Comparison of ENCODE assay signal across 14 cellular contexts in genomic region chrX:111634823-111635410, GRCh38.
"Had no signal": no experiment of that assay in that cellular context is flagged by ENCODE, and none has a peak within 500 bp of the region (broad histone marks: within the 10 kb centered on the region; RNA-seq: fewer than 3 reads in every experiment).

No MANE protein-coding gene starts in this region.

- H3K4me1 ChIP-seq: sigmoid colon, upper lobe of right lung had no signal

- H3K27ac ChIP-seq: hepatocyte, sigmoid colon, upper lobe of right lung had no signal

- H3K9me3 ChIP-seq: sigmoid colon, upper lobe of right lung had no signal

- DNase-seq: activated B cell treated with CpG ODN at 0.5 μM for 24 hours; activated CD4-positive, alpha-beta T cell treated with anti-CD3 and anti-CD28 coated beads, Interleukin-2, amount 10 ng/mL, durations not matched to agents 7 days and 5 days; activated naive CD4-positive, alpha-beta T cell treated with anti-CD3 and anti-CD28 coated beads, Interleukin-2, amount 10 ng/mL, durations not matched to agents 7 days and 5 days; sigmoid colon; stimulated activated CD4-positive, alpha-beta T cell treated with anti-CD3 and anti-CD28 coated beads, Interleukin-12 subunit alpha, Interleukin-12 subunit beta, amount 100 ng/mL, for 4 hours; stimulated activated naive CD4-positive, alpha-beta T cell; T-helper 17 cell; upper lobe of right lung had no signal

- H3K4me3 Mint-ChIP-seq: activated B cell treated with CpG ODN at 0.5 μM for 24 hours; activated CD4-positive, alpha-beta T cell treated with anti-CD3 and anti-CD28 coated beads, Interleukin-2, amount 10 ng/mL, durations not matched to agents 7 days and 5 days; activated naive CD4-positive, alpha-beta T cell treated with anti-CD3 and anti-CD28 coated beads, Interleukin-2, amount 10 ng/mL, durations not matched to agents 7 days and 5 days; central memory CD8-positive, alpha-beta T cell; neural crest cell; T-helper 17 cell had no signal

- H3K4me3 ChIP-seq: hepatocyte, sigmoid colon, upper lobe of right lung had no signal

- H3K27me3 Mint-ChIP-seq: activated CD4-positive, alpha-beta T cell treated with anti-CD3 and anti-CD28 coated beads, Interleukin-2, amount 10 ng/mL, durations not matched to agents 7 days and 5 days; activated naive CD4-positive, alpha-beta T cell treated with anti-CD3 and anti-CD28 coated beads, Interleukin-2, amount 10 ng/mL, durations not matched to agents 7 days and 5 days; T-helper 17 cell had no signal

- H3K27me3 ChIP-seq: hepatocyte, sigmoid colon, upper lobe of right lung had no signal

- ATAC-seq: T-helper 17 cell, upper lobe of right lung had no signal

- H3K36me3 ChIP-seq: sigmoid colon, upper lobe of right lung had no signal

- FAIRE-seq: endothelial cell of umbilical vein, TTC549 had no signal

- H3K4me1 Mint-ChIP-seq: activated B cell treated with CpG ODN at 0.5 μM for 24 hours; activated CD4-positive, alpha-beta T cell treated with anti-CD3 and anti-CD28 coated beads, Interleukin-2, amount 10 ng/mL, durations not matched to agents 7 days and 5 days; activated naive CD4-positive, alpha-beta T cell treated with anti-CD3 and anti-CD28 coated beads, Interleukin-2, amount 10 ng/mL, durations not matched to agents 7 days and 5 days; central memory CD8-positive, alpha-beta T cell; neural crest cell; T-helper 17 cell had no signal

- H3K9me3 Mint-ChIP-seq: activated B cell treated with CpG ODN at 0.5 μM for 24 hours; activated CD4-positive, alpha-beta T cell treated with anti-CD3 and anti-CD28 coated beads, Interleukin-2, amount 10 ng/mL, durations not matched to agents 7 days and 5 days; activated naive CD4-positive, alpha-beta T cell treated with anti-CD3 and anti-CD28 coated beads, Interleukin-2, amount 10 ng/mL, durations not matched to agents 7 days and 5 days; activated T-helper 2 cell treated with anti-CD3 and anti-CD28 coated beads, Interferon-gamma antibody, Interleukin-2, Interleukin-4, amounts not matched to agents 10 μg/mL and 5 μg/mL and 100 μg/mL, durations not matched to agents 14 hours and 24 hours and 36 hours; central memory CD8-positive, alpha-beta T cell; neural crest cell had no signal

- H3K36me3 Mint-ChIP-seq: activated naive CD4-positive, alpha-beta T cell treated with anti-CD3 and anti-CD28 coated beads, Interleukin-2, amount 10 ng/mL, durations not matched to agents 7 days and 5 days had no signal

- H3K27ac Mint-ChIP-seq: activated B cell treated with CpG ODN at 0.5 μM for 24 hours; activated CD4-positive, alpha-beta T cell treated with anti-CD3 and anti-CD28 coated beads, Interleukin-2, amount 10 ng/mL, durations not matched to agents 7 days and 5 days; activated naive CD4-positive, alpha-beta T cell treated with anti-CD3 and anti-CD28 coated beads, Interleukin-2, amount 10 ng/mL, durations not matched to agents 7 days and 5 days; activated T-helper 2 cell treated with anti-CD3 and anti-CD28 coated beads, Interferon-gamma antibody, Interleukin-2, Interleukin-4, amounts not matched to agents 10 μg/mL and 5 μg/mL and 100 μg/mL, durations not matched to agents 14 hours and 24 hours and 36 hours; T-helper 17 cell had no signal
